28 cellular contexts compared by ENCODE assay signal in genomic region chr7:45570797-45571196, GRCh38. TPM values are rescaled to one million over a fixed set of nuclear protein-coding genes. Genes with fewer than 3 reads are reported as not detected.
"Had no signal": no experiment of that assay in that cellular context is flagged by ENCODE, and none has a peak within 500 bp of the region (broad histone marks: within the 10 kb centered on the region; RNA-seq: fewer than 3 reads in every experiment).

No MANE protein-coding gene starts in this region.

- H3K27ac Mint-ChIP-seq: activated B cell treated with CpG ODN at 0.5 μM for 24 hours; activated CD4-positive, alpha-beta memory T cell treated with anti-CD3 and anti-CD28 coated beads for 36 hours; activated CD4-positive, alpha-beta T cell treated with anti-CD3 and anti-CD28 coated beads, Interleukin-2, amount 10 ng/mL, durations not matched to agents 7 days and 5 days; activated naive CD8-positive, alpha-beta T cell; brain; T-helper 17 cell had no signal

- H3K9me3 ChIP-seq: Peyer's patch, SJSA1 had no signal

- ATAC-seq: activated T-cell treated with anti-CD3 and anti-CD28 coated beads, Interleukin-2, amount 50 U/mL, for 4 hours; K562; T-helper 17 cell had no signal

- H3K4me3 Mint-ChIP-seq: activated B cell treated with CpG ODN at 0.5 μM for 24 hours; activated CD4-positive, alpha-beta memory T cell treated with anti-CD3 and anti-CD28 coated beads for 36 hours; activated CD4-positive, alpha-beta T cell treated with anti-CD3 and anti-CD28 coated beads, Interleukin-2, amount 10 ng/mL, durations not matched to agents 7 days and 5 days; activated naive CD8-positive, alpha-beta T cell; activated T-cell treated with anti-CD3 and anti-CD28 coated beads, Interleukin-2, amount 50 U/mL, for 4 hours; central memory CD8-positive, alpha-beta T cell; T-helper 17 cell had no signal

- H3K36me3 Mint-ChIP-seq: activated CD4-positive, alpha-beta memory T cell treated with anti-CD3 and anti-CD28 coated beads for 36 hours; activated naive CD8-positive, alpha-beta T cell; brain had no signal

- H3K9me3 Mint-ChIP-seq: activated B cell treated with CpG ODN at 0.5 μM for 24 hours; activated CD4-positive, alpha-beta memory T cell treated with anti-CD3 and anti-CD28 coated beads for 36 hours; activated CD4-positive, alpha-beta T cell treated with anti-CD3 and anti-CD28 coated beads, Interleukin-2, amount 10 ng/mL, durations not matched to agents 7 days and 5 days; activated T-cell treated with anti-CD3 and anti-CD28 coated beads, Interleukin-2, amount 50 U/mL, for 4 hours; central memory CD8-positive, alpha-beta T cell had no signal

- DNase-seq: activated B cell treated with CpG ODN at 0.5 μM for 24 hours; activated CD4-positive, alpha-beta memory T cell treated with anti-CD3 and anti-CD28 coated beads for 36 hours; activated CD4-positive, alpha-beta T cell treated with anti-CD3 and anti-CD28 coated beads for 1 hour; activated CD4-positive, alpha-beta T cell treated with anti-CD3 and anti-CD28 coated beads, Interleukin-2, amount 10 ng/mL, durations not matched to agents 7 days and 5 days; activated CD8-positive, alpha-beta memory T cell treated with anti-CD3 and anti-CD28 coated beads for 24 hours; activated effector memory CD4-positive, alpha-beta T cell treated with anti-CD3 and anti-CD28 coated beads, Interleukin-2, amount 50 U/mL, for 16 hours; activated naive CD4-positive, alpha-beta T cell treated with Interleukin-2 at 50 U/mL for 16 hours; activated T-cell treated with anti-CD3 and anti-CD28 coated beads, Interleukin-2, amount 50 U/mL, for 4 hours; amygdala; Karpas-422; MM.1S; NCI-H1105; NCI-H1436 treated with DMSO at 0.1 percent for 48 hours; NCI-H1930; NCI-H2171; NCI-H2227 treated with DMSO at 0.1 percent for 48 hours; NCI-H510A; NCI-H526 treated with DMSO at 0.1 percent for 48 hours; Peyer's patch; SHP77; T-helper 17 cell; T-helper 9 cell had no signal

- H3K4me3 ChIP-seq: K562, Peyer's patch, SJSA1 had no signal

- H3K27ac ChIP-seq: Peyer's patch, RWPE1, SJSA1 had no signal

- H3K36me3 ChIP-seq: Peyer's patch, SJSA1 had no signal

- H3K4me1 Mint-ChIP-seq: central memory CD8-positive, alpha-beta T cell; T-helper 17 cell had no signal

RNA-seq across cellular contexts. Expression of gene ADCY1, which starts 3.4 kb away (rescaled TPM):
- total RNA-seq: activated B cell treated with CpG ODN at 0.5 μM for 24 hours, T-helper 17 cell had no signal
